2 cellular contexts compared by ENCODE assay signal in genomic region chr12:6074394-6074793, GRCh38.
TF ChIP-seq lines count a peak whose summit lies in the region.

No MANE protein-coding gene starts in this region.

TF ChIP-seq in H1, 55 proteins besides CTCF, POLR2A, EP300 and RAD21 (continues in another document):
- TF ChIP-seq BRCA1 (IDR thresholded peaks at IDR 0.05; ENCODE audit: low read depth, low read length) (no peak), TCF12 (IDR thresholded peaks at IDR 0.05; ENCODE audit: low read depth, low read length) (no peak), JUN (IDR thresholded peaks at IDR 0.05; ENCODE audit: low read depth, low read length) (no peak), USF2 (IDR thresholded peaks at IDR 0.05; ENCODE audit: low read length) (no peak), EGR1 (IDR thresholded peaks at IDR 0.05; ENCODE audit: borderline replicate concordance, low read depth, low read length) (no peak), RFX5 (IDR thresholded peaks at IDR 0.05; ENCODE audit: borderline replicate concordance, low read depth, low read length) (no peak), TAF7 (optimal IDR thresholded peaks at IDR 0.05; ENCODE audit: borderline replicate concordance, low read depth, low read length) (no peak), MAFK (IDR thresholded peaks at IDR 0.05; ENCODE audit: low read depth, low read length) (no peak), TBP (IDR thresholded peaks at IDR 0.05; ENCODE audit: low read depth, low read length) (no peak), CHD7 (IDR thresholded peaks at IDR 0.05; ENCODE audit: insufficient replicate concordance, low read length) (no peak), ATF2 (IDR thresholded peaks at IDR 0.05; ENCODE audit: low read length) (no peak), SP4 (IDR thresholded peaks at IDR 0.05; ENCODE audit: low read length) (no peak), TAF1 (IDR thresholded peaks at IDR 0.05; ENCODE audit: low read depth, low read length) (no peak), ASH2L (IDR thresholded peaks at IDR 0.05; ENCODE audit: low read length) (no peak)

TF ChIP-seq in SK-N-SH, 30 proteins besides CTCF, POLR2A, EP300 and RAD21:
- TF ChIP-seq GABPA (IDR thresholded peaks at IDR 0.05; ENCODE audit: low read depth) (no peak), TCF12 (IDR thresholded peaks at IDR 0.05) (no peak), FOXM1 (IDR thresholded peaks at IDR 0.05; ENCODE audit: low read depth) (no peak), JUND (IDR thresholded peaks at IDR 0.05) (no peak), GATA2 (CRISPR knock-in tag; IDR thresholded peaks at IDR 0.05) (no peak), RFX5 (IDR thresholded peaks at IDR 0.05; ENCODE audit: low read length) (no peak), SMC3 (IDR thresholded peaks at IDR 0.05; ENCODE audit: low read depth, low read length) (no peak), REST (IDR thresholded peaks at IDR 0.05; ENCODE audit: low read depth, low read length) (no peak), RCOR1 (IDR thresholded peaks at IDR 0.05; ENCODE audit: low read length) (no peak), USF1 (IDR thresholded peaks at IDR 0.05; ENCODE audit: borderline replicate concordance, low read depth) (no peak), USF2 (IDR thresholded peaks at IDR 0.05; ENCODE audit: borderline replicate concordance, low read depth, low read length) (no peak), POLR2AphosphoS5 (IDR thresholded peaks at IDR 0.05; ENCODE audit: low read depth, low read length) (no peak), EZH2phosphoT487 (IDR thresholded peaks at IDR 0.05; ENCODE audit: borderline replicate concordance, low read depth) (no peak), ZBTB33 (IDR thresholded peaks at IDR 0.05; ENCODE audit: borderline replicate concordance, low read depth) (no peak), IRF3 (IDR thresholded peaks at IDR 0.05; ENCODE audit: low read depth, low read length) (no peak), FOXJ3 (CRISPR knock-in tag; IDR thresholded peaks at IDR 0.05) (no peak)
TF ChIP-seq in SK-N-SH: peak in this region for 0.
